Comparison of ENCODE assay signal across 23 cellular contexts in the genomic region with DNA sequence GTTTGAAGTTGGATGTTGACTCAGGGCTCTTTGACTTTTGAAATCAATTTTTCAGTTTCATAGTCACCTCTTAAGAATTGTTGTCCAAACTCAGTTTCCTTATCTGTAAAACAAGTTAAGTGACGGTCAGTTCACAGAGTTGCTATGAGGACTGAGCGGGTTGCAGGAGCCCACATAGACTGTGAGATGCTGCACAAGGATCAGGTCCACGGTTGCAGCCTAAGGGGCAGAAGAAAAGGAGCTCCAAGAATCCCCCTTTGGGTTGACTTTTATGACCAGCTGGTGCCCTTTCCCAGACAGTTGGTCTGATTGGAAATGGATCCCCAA. TPM values are rescaled to one million over a fixed set of nuclear protein-coding genes. Genes with fewer than 3 reads are reported as not detected.
DNase-seq lines count a peak whose midpoint lies in the region; ATAC-seq and TF ChIP-seq lines count a peak whose summit lies in the region.
"Had no signal": no experiment of that assay in that cellular context is flagged by ENCODE, and none has a peak within 500 bp of the region (broad histone marks: within the 10 kb centered on the region; RNA-seq: fewer than 3 reads in every experiment).

No MANE protein-coding gene starts in this region.

- H3K27me3 Mint-ChIP-seq in endodermal cell (ENCODE audit: insufficient read depth) (no peaks in the 10 kb centered on the region), type B pancreatic cell (peaks cover 24% of the 10 kb centered on the region)

- H3K23ac ChIP-seq in mesendoderm (ENCODE audit: low read length), result no peak overlapping the region

- H3K9me3 Mint-ChIP-seq in endodermal cell, result no peaks in the 10 kb centered on the region
- no peaks in the 10 kb centered on the region for H3K9me3 Mint-ChIP-seq in type B pancreatic cell
- H3K9me3 Mint-ChIP-seq: CD8-positive, alpha-beta T cell had no signal

- peak overlapping the region; percentile 35 for H2BK120ac ChIP-seq in mesendoderm (ENCODE audit: low read depth, low read length)

- intact Hi-C loops in PC-9 (cut with micrococcal nuclease; ENCODE audit: unreplicated experiment), result loop anchor here (1.0 kb wide), 2 partner anchors 15 to 214 kb away; no protein-coding TSS in a partner anchor

- no peak overlapping the region for H3K56ac ChIP-seq in mesendoderm (ENCODE audit: low read length)

- TSS peak; percentile 86 for BruUV-seq in PC-9 (replicated peaks; lab: Mats Ljungman, UMichigan)

- CTCF ChIA-PET in PC-9 (lab: Charles Lee), result no interaction called here

- H4K8ac ChIP-seq in mesendoderm (ENCODE audit: low read depth, low read length), result no peak overlapping the region

- no peak for TF ChIP-seq CTCF in PC-9 (conservative IDR thresholded peaks at IDR 0.05)
- no peak for TF ChIP-seq CTCF in endodermal cell (conservative IDR thresholded peaks at IDR 0.05)
- no peak for TF ChIP-seq CTCF in type B pancreatic cell (conservative IDR thresholded peaks at IDR 0.05)

- 86 to 87% methylated on average over 3 of the region's 3 CpGs for WGBS in endodermal cell (ENCODE audit: insufficient coverage in 1 of 2, insufficient read length in 1 of 2), 2 experiments
- no CpG with 5 or more reads among the region's 3 CpGs for WGBS in mesendoderm (ENCODE audit: extremely low coverage, insufficient coverage, low lambda C conversion rate)

- H3K4me3 ChIP-seq in PC-9 (peak overlapping the region; percentile 38; the same call in 1 of the 2 replicates), endodermal cell (ENCODE audit: low read length) (no peak overlapping the region), mesendoderm (ENCODE audit: low read length) (no peak overlapping the region)
- H3K4me3 ChIP-seq: HAP-1, testis had no signal

- H3K4me1 ChIP-seq in PC-9 (replicated peaks; ENCODE audit: insufficient read depth) (peaks cover 41% of the 10 kb centered on the region), endodermal cell (ENCODE audit: control insufficient read depth, insufficient read depth, low read length) (peaks cover 14% of the 10 kb centered on the region), mesendoderm (ENCODE audit: control insufficient read depth, low read depth, low read length) (peaks cover 10% of the 10 kb centered on the region)
- H3K4me1 ChIP-seq: HAP-1 had no signal

- no peaks in the 10 kb centered on the region for H3K27me3 ChIP-seq in PC-9 (ENCODE audit: insufficient read depth, low read depth)
- H3K27me3 ChIP-seq in endodermal cell (ENCODE audit: control insufficient read depth, insufficient read depth, low read length, poor library complexity, severe bottlenecking), result no peaks in the 10 kb centered on the region
- no peaks in the 10 kb centered on the region for H3K27me3 ChIP-seq in mesendoderm (ENCODE audit: insufficient read depth, low read length, poor library complexity)
- H3K27me3 ChIP-seq: testis had no signal

- DNase-seq in PC-9 (peak in 1 of 2 experiments; percentile 82), endodermal cell (no peak), mesendoderm (no peak), type B pancreatic cell (ENCODE audit: extremely low spot score, unreplicated experiment) (no peak), NCI-H146 treated with DMSO at 0.1 percent for 48 hours (lab: John Stamatoyannopoulos, UW; ENCODE audit: unreplicated experiment) (no peak)
- DNase-seq in activated effector memory CD4-positive, alpha-beta T cell treated with Interleukin-2 at 50 U/mL for 16 hours, result no peak
- DNase-seq: activated CD8-positive, alpha-beta T cell treated with anti-CD3 and anti-CD28 coated beads, Interleukin-2, amount 10 ng/mL, durations not matched to agents 7 days and 5 days; amniotic stem cell; CD8-positive, alpha-beta T cell; central memory CD4-positive, alpha-beta T cell; foreskin melanocyte; GDM1; Kasumi-1; kidney; midbrain; NCI-H1048; NCI-H187 treated with DMSO at 0.1 percent for 48 hours; NCI-H2227 treated with DMSO at 0.1 percent for 48 hours; NCI-H774; SIG-M5; testis had no signal

- peak overlapping the region; percentile 95 for H3K27ac ChIP-seq in PC-9
- no peak overlapping the region for H3K27ac ChIP-seq in endodermal cell (ENCODE audit: low read depth, low read length)
- peak overlapping the region; percentile 83 for H3K27ac ChIP-seq in mesendoderm (ENCODE audit: low read depth, low read length)

- H4K20me1 ChIP-seq in PC-9 (ENCODE audit: insufficient read depth), result no peaks in the 10 kb centered on the region

- POLR2A ChIA-PET in PC-9 (lab: Charles Lee; ENCODE audit: unreplicated experiment), result interaction anchor here (0.6 to 1.0 kb wide), 4 partner anchors 15 to 205 kb away, joined by 3 to 7 read pairs (median 4); no protein-coding TSS in a partner anchor

- H3K9me2 ChIP-seq in PC-9 (ENCODE audit: insufficient read depth), result no peaks in the 10 kb centered on the region

- H3K4me2 ChIP-seq in PC-9 (peak overlapping the region; percentile 83), mesendoderm (ENCODE audit: low read length) (no peak overlapping the region)

- peak overlapping the region; percentile 14 for H2BK15ac ChIP-seq in mesendoderm (replicated peaks; ENCODE audit: low read depth)

- no peak overlapping the region for H2BK5ac ChIP-seq in mesendoderm (ENCODE audit: low read length)

- no peaks in the 10 kb centered on the region for H3K79me1 ChIP-seq in mesendoderm (ENCODE audit: low read length)

- no peaks in the 10 kb centered on the region for H3K79me2 ChIP-seq in PC-9 (ENCODE audit: low read depth)
- no peaks in the 10 kb centered on the region for H3K79me2 ChIP-seq in mesendoderm (ENCODE audit: control insufficient read depth, insufficient read depth, low read length)

- H3K36me3 ChIP-seq in PC-9 (ENCODE audit: low read depth) (no peaks in the 10 kb centered on the region), endodermal cell (ENCODE audit: control insufficient read depth, insufficient read depth, low read length) (no peaks in the 10 kb centered on the region), mesendoderm (ENCODE audit: control insufficient read depth, insufficient read depth, low read length) (no peaks in the 10 kb centered on the region)
- H3K36me3 ChIP-seq: HAP-1 had no signal

- peaks cover 36% of the 10 kb centered on the region for H3F3A ChIP-seq in PC-9 (ENCODE audit: insufficient read depth, low read depth)

- H3K27ac Mint-ChIP-seq in endodermal cell (peak overlapping the region; percentile 95), type B pancreatic cell (peak overlapping the region; percentile 68)
- H3K27ac Mint-ChIP-seq: activated CD8-positive, alpha-beta T cell treated with anti-CD3 and anti-CD28 coated beads, Interleukin-2, amount 10 ng/mL, durations not matched to agents 7 days and 5 days; CD8-positive, alpha-beta T cell had no signal

- H3K4ac ChIP-seq in mesendoderm (ENCODE audit: low read depth, low read length), result peak overlapping the region; percentile 27

- H3K9me3 ChIP-seq in PC-9 (ENCODE audit: insufficient read depth, low read depth), result no peaks in the 10 kb centered on the region
- no peaks in the 10 kb centered on the region for H3K9me3 ChIP-seq in endodermal cell (ENCODE audit: control insufficient read depth, low read length)
- H3K9me3 ChIP-seq: HAP-1, testis had no signal

- H3K4me3 Mint-ChIP-seq in endodermal cell (peak overlapping the region; percentile 36), type B pancreatic cell (peak overlapping the region; percentile 18)
- H3K4me3 Mint-ChIP-seq: activated CD8-positive, alpha-beta T cell treated with anti-CD3 and anti-CD28 coated beads, Interleukin-2, amount 10 ng/mL, durations not matched to agents 7 days and 5 days; CD8-positive, alpha-beta T cell had no signal

- no peak overlapping the region for H2AK5ac ChIP-seq in mesendoderm (ENCODE audit: low read length)

- peak overlapping the region; percentile 64; the same call in 1 of the 2 replicates for H2AFZ ChIP-seq in PC-9

- peak overlapping the region; percentile 11 for H3K9ac ChIP-seq in endodermal cell (ENCODE audit: extremely low read depth, low read length, poor library complexity, severe bottlenecking)
- no peak overlapping the region for H3K9ac ChIP-seq in mesendoderm (ENCODE audit: low read length)

- no peaks in the 10 kb centered on the region for H3K36me3 Mint-ChIP-seq in endodermal cell (ENCODE audit: low read depth)
- no peaks in the 10 kb centered on the region for H3K36me3 Mint-ChIP-seq in type B pancreatic cell
- H3K36me3 Mint-ChIP-seq: CD8-positive, alpha-beta T cell had no signal

- no peak overlapping the region for H4K5ac ChIP-seq in mesendoderm (ENCODE audit: low read length)

- H3K18ac ChIP-seq in mesendoderm (ENCODE audit: low read length), result peak overlapping the region; percentile 1

- H3K4me1 Mint-ChIP-seq in endodermal cell, result peaks cover 23% of the 10 kb centered on the region
- H3K4me1 Mint-ChIP-seq in type B pancreatic cell (ENCODE audit: unreplicated experiment), result peaks cover 19% of the 10 kb centered on the region

- ATAC-seq in HG02885 (IDR thresholded peaks at IDR 0.05; ENCODE audit: poor library complexity, unreplicated experiment), result no peak
- ATAC-seq: activated CD8-positive, alpha-beta T cell treated with anti-CD3 and anti-CD28 coated beads, Interleukin-2, amount 10 ng/mL, durations not matched to agents 7 days and 5 days; CD8-positive, alpha-beta T cell had no signal

RNA-seq across cellular contexts. Expression of gene TIMP3, which starts 55.5 kb away (rescaled TPM):
- 79.8 and 89.3 TPM in 2 replicates for total RNA-seq in PC-9 (2021)
- total RNA-seq in endodermal cell, result 10 to 100 TPM in 1 of 2 donors, 1 to 10 TPM in 1; 6.3 to 17.1 TPM
- polyA plus RNA-seq in endodermal cell (2013, experiment 1 of 2), result 20.9 TPM
- polyA plus RNA-seq in endodermal cell (2013, experiment 2 of 2), result 21.2 TPM
- polyA plus RNA-seq in mesendoderm (2013, experiment 1 of 2), result 8.8 TPM
- 9.2 TPM for polyA plus RNA-seq in mesendoderm (2013, experiment 2 of 2)
- total RNA-seq in type B pancreatic cell (ENCODE audit: low replicate concordance), result 38.3 and 45.9 TPM in 2 replicates
- total RNA-seq: activated CD8-positive, alpha-beta T cell treated with anti-CD3 and anti-CD28 coated beads, Interleukin-2, amount 10 ng/mL, durations not matched to agents 7 days and 5 days; CD8-positive, alpha-beta T cell had no signal
